In genomic region chr1:115069626-115070308, GRCh38 we compare ENCODE assay signal across 16 cellular contexts. TPM values are rescaled to one million over a fixed set of nuclear protein-coding genes. Genes with fewer than 3 reads are reported as not detected.
A peak's percentile ranks its signal among the peaks of the same experiment; 100 is the strongest.
DNase-seq lines count a peak whose midpoint lies in the region; ATAC-seq, FAIRE-seq and TF ChIP-seq lines count a peak whose summit lies in the region.
"Had no signal": no experiment of that assay in that cellular context is flagged by ENCODE, and none has a peak within 500 bp of the region (broad histone marks: within the 10 kb centered on the region; RNA-seq: fewer than 3 reads in every experiment).

No MANE protein-coding gene starts in this region.

- H3K4me1 Mint-ChIP-seq in activated T-helper 2 cell treated with anti-CD3 and anti-CD28 coated beads, Interferon-gamma antibody, Interleukin-2, Interleukin-4, amounts not matched to agents 10 μg/mL and 5 μg/mL and 100 μg/mL, durations not matched to agents 14 hours and 24 hours and 36 hours (ENCODE audit: low read depth): peaks cover 32% of the 10 kb centered on the region

- H3K27me3 ChIP-seq in K562 (ENCODE audit: control insufficient read depth in 2 of 2, insufficient read depth in 2 of 2, low read length in 2 of 2) (peaks cover 0 to 4% of the 10 kb centered on the region in 2 experiments; a peak in 1 of 5 replicates), tibial artery (no peaks in the 10 kb centered on the region)

- POLR2A ChIA-PET in K562 (lab: Yijun Ruan, JAX): interaction anchor here (2.1 kb wide), 1 partner anchor 12 kb away, joined by 5 read pairs; no protein-coding TSS in a partner anchor

- H3K27ac Mint-ChIP-seq in activated T-helper 2 cell treated with anti-CD3 and anti-CD28 coated beads, Interferon-gamma antibody, Interleukin-2, Interleukin-4, amounts not matched to agents 10 μg/mL and 5 μg/mL and 100 μg/mL, durations not matched to agents 14 hours and 24 hours and 36 hours: no peak overlapping the region
- H3K27ac Mint-ChIP-seq: activated T-helper 1 cell treated with anti-CD3 and anti-CD28 coated beads, Interleukin-12 subunit alpha, Interleukin-12 subunit beta, Interleukin-2, Interleukin-4 antibody, amounts not matched to agents 30 ng/mL and 10 ng/mL and 1 ng/mL, durations not matched to agents 14 hours and 24 hours and 36 hours had no signal

- no peak overlapping the region for H3K4me2 ChIP-seq in K562 (ENCODE audit: insufficient read depth, low read length)

- no peaks in the 10 kb centered on the region for H3K79me2 ChIP-seq in K562 (ENCODE audit: control insufficient read depth, insufficient read depth, low read length)

- peaks cover 4% of the 10 kb centered on the region for H3K27me3 Mint-ChIP-seq in activated T-helper 2 cell treated with anti-CD3 and anti-CD28 coated beads, Interferon-gamma antibody, Interleukin-2, Interleukin-4, amounts not matched to agents 10 μg/mL and 5 μg/mL and 100 μg/mL, durations not matched to agents 14 hours and 24 hours and 36 hours (ENCODE audit: low read depth)

- H3K4me1 ChIP-seq in K562 (replicated peaks in 1 of 2; ENCODE audit: control insufficient read depth in 2 of 2, insufficient read depth in 2 of 2, low read length in 2 of 2) (no peaks in the 10 kb centered on the region), tibial artery (peaks cover 5 to 78% (median 49%) of the 10 kb centered on the region in 4 donors)

- peak; percentile 15 for FAIRE-seq in K562 (lab: Jason Lieb, UNC)
- FAIRE-seq: islet of Langerhans had no signal

- no peak for TF ChIP-seq POLR2A in K562 (conservative IDR thresholded peaks at IDR 0.05)

- BruUV-seq in K562 (replicated peaks; lab: Mats Ljungman, UMichigan): no TSS peak

- no peaks in the 10 kb centered on the region for H3K36me3 Mint-ChIP-seq in activated T-helper 2 cell treated with anti-CD3 and anti-CD28 coated beads, Interferon-gamma antibody, Interleukin-2, Interleukin-4, amounts not matched to agents 10 μg/mL and 5 μg/mL and 100 μg/mL, durations not matched to agents 14 hours and 24 hours and 36 hours (ENCODE audit: low read depth)

- CTCF ChIA-PET in K562 (lab: Yijun Ruan, JAX; ENCODE audit: low intra/inter-chr PET ratio): no interaction called here

- H3K9me3 Mint-ChIP-seq in activated T-helper 2 cell treated with anti-CD3 and anti-CD28 coated beads, Interferon-gamma antibody, Interleukin-2, Interleukin-4, amounts not matched to agents 10 μg/mL and 5 μg/mL and 100 μg/mL, durations not matched to agents 14 hours and 24 hours and 36 hours: no peaks in the 10 kb centered on the region
- H3K9me3 Mint-ChIP-seq: activated T-helper 1 cell treated with anti-CD3 and anti-CD28 coated beads, Interleukin-12 subunit alpha, Interleukin-12 subunit beta, Interleukin-2, Interleukin-4 antibody, amounts not matched to agents 30 ng/mL and 10 ng/mL and 1 ng/mL, durations not matched to agents 14 hours and 24 hours and 36 hours had no signal

- TF ChIP-seq RAD21 in K562 (CRISPR knock-in tag; conservative IDR thresholded peaks at IDR 0.05 in 1 of 2, IDR thresholded peaks at IDR 0.05 in 1 of 2): no peak

- DNase-seq in LoVo (ENCODE audit: low spot score) (peak; percentile 20), K562 (ENCODE audit: extremely low read depth in 1 of 4, low spot score in 3 of 4) (no peak), left colon (no peak), tibial artery (no peak)
- DNase-seq in activated T-helper 2 cell treated with anti-CD3 and anti-CD28 coated beads, Interferon-gamma antibody, Interleukin-2, Interleukin-4, amounts not matched to agents 10 μg/mL and 5 μg/mL and 100 μg/mL, durations not matched to agents 14 hours and 24 hours and 36 hours (ENCODE audit: low spot score): no peak
- DNase-seq: amygdala; C1 segment of cervical spinal cord; effector CD8-positive, alpha-beta T cell; NCI-H2107; retina; SHP77 had no signal

- no peaks in the 10 kb centered on the region for H3K9me3 ChIP-seq in K562 (replicated peaks; ENCODE audit: control insufficient read depth, insufficient read depth, low read depth, low read length)
- no peaks in the 10 kb centered on the region for H3K9me3 ChIP-seq in tibial artery

- under 1% methylated on average over 7 of the region's 7 CpGs for WGBS in K562 (ENCODE audit: insufficient coverage, low coverage, missing lambda C conversion rate)

- no peak for TF ChIP-seq CTCF in K562 (IDR thresholded peaks at IDR 0.05 in 2 of 3, conservative IDR thresholded peaks at IDR 0.05 in 1 of 3; ENCODE audit: insufficient read depth in 2 of 3, low read depth in 1 of 3, low read length in 3 of 3)
- no peak for TF ChIP-seq CTCF in tibial artery (IDR thresholded peaks at IDR 0.05)

- no peak for TF ChIP-seq EP300 in K562 (IDR thresholded peaks at IDR 0.05; ENCODE audit: low read length)

- no peak overlapping the region for H2AFZ ChIP-seq in K562 (ENCODE audit: low read depth, low read length)

- H3K27ac ChIP-seq in K562 (ENCODE audit: extremely low read depth, low read depth, low read length) (no peak overlapping the region), tibial artery (peak overlapping the region; percentile 80 to 84)

- H3K36me3 ChIP-seq in K562 (ENCODE audit: control insufficient read depth, insufficient read depth, low read length): no peaks in the 10 kb centered on the region
- H3K36me3 ChIP-seq in tibial artery: no peaks in the 10 kb centered on the region

- no peak overlapping the region for H3K9ac ChIP-seq in K562 (ENCODE audit: insufficient read depth in 1 of 2, low read depth in 2 of 2, low read length in 2 of 2)

- in situ Hi-C loops in K562 (cut with MboI): loop anchor here (25.0 kb wide), 1 partner anchor 1082 kb away; the partner anchor contains the start of gene OLFML3

- no peaks in the 10 kb centered on the region for H3K9me1 ChIP-seq in K562 (ENCODE audit: control insufficient read depth, insufficient read depth, low read length)

- intact Hi-C loops in K562 (cut with micrococcal nuclease) (no loop called here), left colon (cut with DNase I, micrococcal nuclease) (no loop called here), tibial artery (cut with DNase I; ENCODE audit: low total_unique reads) (no loop called here)
- intact Hi-C loops in activated T-helper 2 cell treated with anti-CD3 and anti-CD28 coated beads, Interferon-gamma antibody, Interleukin-2, Interleukin-4, amounts not matched to agents 10 μg/mL and 5 μg/mL and 100 μg/mL, durations not matched to agents 14 hours and 24 hours and 36 hours (cut with micrococcal nuclease): no loop called here

- ATAC-seq in K562 (no peak), left colon (peak; percentile 36), HG03460 (IDR thresholded peaks at IDR 0.05; ENCODE audit: unreplicated experiment) (no peak), HG03097 (IDR thresholded peaks at IDR 0.05; ENCODE audit: low FRiP score, unreplicated experiment) (no peak)

- no peak overlapping the region for H3K4me3 Mint-ChIP-seq in activated T-helper 2 cell treated with anti-CD3 and anti-CD28 coated beads, Interferon-gamma antibody, Interleukin-2, Interleukin-4, amounts not matched to agents 10 μg/mL and 5 μg/mL and 100 μg/mL, durations not matched to agents 14 hours and 24 hours and 36 hours (ENCODE audit: low read depth)
- H3K4me3 Mint-ChIP-seq: activated T-helper 1 cell treated with anti-CD3 and anti-CD28 coated beads, Interleukin-12 subunit alpha, Interleukin-12 subunit beta, Interleukin-2, Interleukin-4 antibody, amounts not matched to agents 30 ng/mL and 10 ng/mL and 1 ng/mL, durations not matched to agents 14 hours and 24 hours and 36 hours had no signal

- no peaks in the 10 kb centered on the region for H4K20me1 ChIP-seq in K562 (replicated peaks; ENCODE audit: control insufficient read depth, insufficient read depth, low read length)

- no peak overlapping the region for H3K4me3 ChIP-seq in K562
- no peak overlapping the region for H3K4me3 ChIP-seq in tibial artery

RNA-seq across cellular contexts. Expression of gene TSPAN2, which starts 19.5 kb away (rescaled TPM):
- not detected in 2 replicates for total RNA-seq in K562 (2011; cell fraction: chromatin; rRNA removed; ENCODE audit: low replicate concordance)
- not detected in 2 replicates for total RNA-seq in K562 (2011; cell fraction: nucleolus; rRNA removed)
- not detected in 2 replicates for total RNA-seq in K562 (2011; cell fraction: nucleoplasm; rRNA removed)
- total RNA-seq in K562 (2014; rRNA removed): not detected in 2 replicates
- total RNA-seq in K562 (2014; rRNA removed; fragmentation: Illumina TruSeq; extraction: Trizol): not detected in 2 replicates
- total RNA-seq in K562 (2015; rRNA removed; fragmentation: Illumina TruSeq; extraction: Trizol): not detected in 2 replicates
- total RNA-seq in K562 (2021): not detected in 2 replicates
- not detected in 2 replicates for polyA plus RNA-seq in K562 (2011; rRNA removed)
- not detected in 2 replicates for polyA plus RNA-seq in K562 (2011; cell fraction: cytosol; rRNA removed)
- polyA plus RNA-seq in K562 (2011; cell fraction: nucleus; rRNA removed): not detected in 2 replicates
- not detected in 2 replicates for polyA plus RNA-seq in K562 (2012)
- not detected in 2 replicates for polyA plus RNA-seq in K562 (2014; fragmentation: Illumina TruSeq; extraction: Trizol)
- not detected for polyA plus RNA-seq in K562 (2014; fragmentation: Nextera tagmentation; extraction: Ambion mirVana)
- polyA plus RNA-seq in K562 (2014; rRNA removed): not detected in 2 replicates
- polyA minus RNA-seq in K562 (2011; rRNA and poly(A)+ RNA removed): not detected in 2 replicates
- polyA minus RNA-seq in K562 (2011; cell fraction: cytosol; rRNA and poly(A)+ RNA removed): not detected in 2 replicates
- polyA minus RNA-seq in K562 (2011; cell fraction: nucleus; rRNA and poly(A)+ RNA removed): not detected in 2 replicates
- 10 to 100 TPM in 1 of 2 donors, 1 to 10 TPM in 1; 3.3 to 12.1 TPM for total RNA-seq in left colon
- 0.27 and 0.76 TPM in 2 replicates for total RNA-seq in activated T-helper 2 cell treated with anti-CD3 and anti-CD28 coated beads, Interferon-gamma antibody, Interleukin-2, Interleukin-4, amounts not matched to agents 10 μg/mL and 5 μg/mL and 100 μg/mL, durations not matched to agents 14 hours and 24 hours and 36 hours

RNA-seq across cellular contexts. Expression of gene TSHB, which starts 40.1 kb away (rescaled TPM):
- total RNA-seq in K562 (2011; cell fraction: chromatin; rRNA removed; ENCODE audit: low replicate concordance): not detected in 2 replicates
- not detected in 2 replicates for total RNA-seq in K562 (2011; cell fraction: nucleolus; rRNA removed)
- total RNA-seq in K562 (2011; cell fraction: nucleoplasm; rRNA removed): not detected in 2 replicates
- not detected in 2 replicates for total RNA-seq in K562 (2014; rRNA removed)
- not detected in 2 replicates for total RNA-seq in K562 (2014; rRNA removed; fragmentation: Illumina TruSeq; extraction: Trizol)
- total RNA-seq in K562 (2015; rRNA removed; fragmentation: Illumina TruSeq; extraction: Trizol): not detected in 2 replicates
- not detected in 2 replicates for total RNA-seq in K562 (2021)
- not detected in 2 replicates for polyA plus RNA-seq in K562 (2011; rRNA removed)
- not detected in 2 replicates for polyA plus RNA-seq in K562 (2011; cell fraction: cytosol; rRNA removed)
- polyA plus RNA-seq in K562 (2011; cell fraction: nucleus; rRNA removed): not detected in 2 replicates
- polyA plus RNA-seq in K562 (2012): not detected in 2 replicates
- polyA plus RNA-seq in K562 (2014; fragmentation: Illumina TruSeq; extraction: Trizol): not detected in 2 replicates
- polyA plus RNA-seq in K562 (2014; fragmentation: Nextera tagmentation; extraction: Ambion mirVana): not detected
- polyA plus RNA-seq in K562 (2014; rRNA removed): not detected in 2 replicates
- polyA minus RNA-seq in K562 (2011; rRNA and poly(A)+ RNA removed): not detected in 2 replicates
- polyA minus RNA-seq in K562 (2011; cell fraction: cytosol; rRNA and poly(A)+ RNA removed): not detected in 2 replicates
- polyA minus RNA-seq in K562 (2011; cell fraction: nucleus; rRNA and poly(A)+ RNA removed): not detected in 2 replicates
- total RNA-seq in left colon: not detected
- not detected in 2 replicates for total RNA-seq in activated T-helper 2 cell treated with anti-CD3 and anti-CD28 coated beads, Interferon-gamma antibody, Interleukin-2, Interleukin-4, amounts not matched to agents 10 μg/mL and 5 μg/mL and 100 μg/mL, durations not matched to agents 14 hours and 24 hours and 36 hours
- total RNA-seq: activated T-helper 1 cell treated with anti-CD3 and anti-CD28 coated beads, Interleukin-12 subunit alpha, Interleukin-12 subunit beta, Interleukin-2, Interleukin-4 antibody, amounts not matched to agents 30 ng/mL and 10 ng/mL and 1 ng/mL, durations not matched to agents 14 hours and 24 hours and 36 hours; HT1080 had no signal
